In genomic region chr3:169764453-169765280, GRCh38 we compare ENCODE assay signal across 8 cellular contexts. TPM values are rescaled to one million over a fixed set of nuclear protein-coding genes. Genes with fewer than 3 reads are reported as not detected.
DNase-seq lines count a peak whose midpoint lies in the region; ATAC-seq lines count a peak whose summit lies in the region.

Gene TERC, minus strand, starts transcription at chr3:169765060.

- H3K27me3 Mint-ChIP-seq in activated T-helper 17 cell treated with anti-CD3 and anti-CD28 coated beads, Interleukin-2, amount 50 U/mL, for 72 hours, result no peaks in the 10 kb centered on the region
- H3K27me3 Mint-ChIP-seq in naive B cell, result no peaks in the 10 kb centered on the region
- no peaks in the 10 kb centered on the region for H3K27me3 Mint-ChIP-seq in stimulated activated memory B cell treated with anti-CD40 and anti-IgM and Interleukin-4, amounts not matched to agents 10 μg/mL and 1 μg/mL and 100 μg/mL, for 72 hours

- H3K9me3 Mint-ChIP-seq in activated T-helper 17 cell treated with anti-CD3 and anti-CD28 coated beads, Interleukin-2, amount 50 U/mL, for 72 hours, result no peaks in the 10 kb centered on the region
- peaks cover 0 to 14% (median 5%) of the 10 kb centered on the region in 7 donors for H3K9me3 Mint-ChIP-seq in naive B cell
- H3K9me3 Mint-ChIP-seq in stimulated activated memory B cell treated with anti-CD40 and anti-IgM and Interleukin-4, amounts not matched to agents 10 μg/mL and 1 μg/mL and 100 μg/mL, for 72 hours, result peaks cover 7% of the 10 kb centered on the region

- peak within 1 kb of the TSS; percentile 73 for H3K4me3 ChIP-seq in Jurkat, Clone E6-1 (ENCODE audit: low read length)

- peak; percentile 71 for ATAC-seq in GM21576 (IDR thresholded peaks at IDR 0.05; ENCODE audit: unreplicated experiment)
- peak; percentile 82 for ATAC-seq in activated T-helper 17 cell treated with anti-CD3 and anti-CD28 coated beads, Interleukin-2, amount 50 U/mL, for 72 hours (replicated peaks)
- peak; percentile 79 to 81 for ATAC-seq in naive B cell (ENCODE audit: low read depth in 2 of 2)
- ATAC-seq in stimulated activated memory B cell treated with anti-CD40 and anti-IgM and Interleukin-4, amounts not matched to agents 10 μg/mL and 1 μg/mL and 100 μg/mL, for 72 hours, result peak; percentile 91

- H3K27ac Mint-ChIP-seq in activated T-helper 17 cell treated with anti-CD3 and anti-CD28 coated beads, Interleukin-2, amount 50 U/mL, for 72 hours, result peak within 1 kb of the TSS; percentile 96
- H3K27ac Mint-ChIP-seq in naive B cell, result peak within 1 kb of the TSS; percentile 87 to 99 (median 98)
- peak within 1 kb of the TSS; percentile 96 for H3K27ac Mint-ChIP-seq in stimulated activated memory B cell treated with anti-CD40 and anti-IgM and Interleukin-4, amounts not matched to agents 10 μg/mL and 1 μg/mL and 100 μg/mL, for 72 hours

- peak within 1 kb of the TSS; percentile 94 for H3K4me3 Mint-ChIP-seq in activated T-helper 17 cell treated with anti-CD3 and anti-CD28 coated beads, Interleukin-2, amount 50 U/mL, for 72 hours
- H3K4me3 Mint-ChIP-seq in naive B cell, result peak within 1 kb of the TSS; percentile 91 to 100 (median 97)
- peak within 1 kb of the TSS; percentile 93 for H3K4me3 Mint-ChIP-seq in stimulated activated memory B cell treated with anti-CD40 and anti-IgM and Interleukin-4, amounts not matched to agents 10 μg/mL and 1 μg/mL and 100 μg/mL, for 72 hours

- H3K36me3 Mint-ChIP-seq in activated T-helper 17 cell treated with anti-CD3 and anti-CD28 coated beads, Interleukin-2, amount 50 U/mL, for 72 hours (ENCODE audit: low read depth), result peaks cover 6% of the 10 kb centered on the region
- no peaks in the 10 kb centered on the region for H3K36me3 Mint-ChIP-seq in naive B cell
- no peaks in the 10 kb centered on the region for H3K36me3 Mint-ChIP-seq in stimulated activated memory B cell treated with anti-CD40 and anti-IgM and Interleukin-4, amounts not matched to agents 10 μg/mL and 1 μg/mL and 100 μg/mL, for 72 hours

- H3K4me1 Mint-ChIP-seq in activated T-helper 17 cell treated with anti-CD3 and anti-CD28 coated beads, Interleukin-2, amount 50 U/mL, for 72 hours, result peaks cover 11% of the 10 kb centered on the region
- H3K4me1 Mint-ChIP-seq in naive B cell, result peaks cover 0 to 30% (median 18%) of the 10 kb centered on the region in 3 donors
- peaks cover 8% of the 10 kb centered on the region for H3K4me1 Mint-ChIP-seq in stimulated activated memory B cell treated with anti-CD40 and anti-IgM and Interleukin-4, amounts not matched to agents 10 μg/mL and 1 μg/mL and 100 μg/mL, for 72 hours

- DNase-seq in DMS53 treated with DMSO at 0.1 percent for 48 hours (lab: John Stamatoyannopoulos, UW; ENCODE audit: unreplicated experiment), result peak; percentile 74
- peak; percentile 83 for DNase-seq in Jurkat, Clone E6-1 (ENCODE audit: low read depth, low spot score)
- peak; percentile 95 for DNase-seq in RKO (ENCODE audit: low spot score)
- DNase-seq in fibroblast of gingiva (ENCODE audit: low read depth), result peak; percentile 95
- DNase-seq in naive B cell, result peak; percentile 88

RNA-seq across cellular contexts. Expression of gene TERC, which starts in this region (rescaled TPM):
- not detected for polyA plus RNA-seq in Jurkat, Clone E6-1 (2012; ENCODE audit: insufficient read depth, insufficient read length)
- 10 to 100 TPM; 14.5 to 14.9 TPM for total RNA-seq in activated T-helper 17 cell treated with anti-CD3 and anti-CD28 coated beads, Interleukin-2, amount 50 U/mL, for 72 hours
- 1 to 10 TPM in 3 of 6 donors, not detected in 3; 1.9 to 3.3 (median 1.9) TPM for polyA plus RNA-seq in naive B cell (ENCODE audit: low read depth in 6 of 6)

Comparison
In these comparisons a context has a peak if more than half of its experiments do, and no peak if none do; other contexts are left out.
1. Peak in every context shown above with its lines: DNase-seq, ATAC-seq and H3K4me3 ChIP-seq.